Comparison of ENCODE assay signal across 1 cellular context in genomic region chr17:75090871-75091854, GRCh38.
TF ChIP-seq lines count a peak whose summit lies in the region.

No MANE protein-coding gene starts in this region.

TF ChIP-seq in HepG2, 621 proteins besides CTCF, POLR2A, EP300 and RAD21 (continued from another document and continues in another):
- TF ChIP-seq ZNF687 (CRISPR knock-in tag; IDR thresholded peaks at IDR 0.05) (peak; percentile 91), RXRB (CRISPR knock-in tag; IDR thresholded peaks at IDR 0.05; ENCODE audit: borderline replicate concordance) (peak; percentile 66; the same call in 1 of the 2 replicates), ZNF333 (CRISPR knock-in tag; IDR thresholded peaks at IDR 0.05; ENCODE audit: borderline replicate concordance) (0 out of 2 replicates have a peak, but pooled peaks have one; percentile 27), XRCC5 (optimal IDR thresholded peaks at IDR 0.05; ENCODE audit: low read length) (peak; percentile 87), ZNF136 (CRISPR knock-in tag; IDR thresholded peaks at IDR 0.05; ENCODE audit: low read depth) (0 out of 2 replicates have a peak, but pooled peaks have one; percentile 61), LCORL (IDR thresholded peaks at IDR 0.05) (no peak), LCORL (CRISPR knock-in tag; IDR thresholded peaks at IDR 0.05) (peak; percentile 82; the same call in 1 of the 2 replicates), ZSCAN5A (CRISPR knock-in tag; IDR thresholded peaks at IDR 0.05; ENCODE audit: borderline replicate concordance) (peak; percentile 65; the same call in 1 of the 2 replicates), MXI1 (IDR thresholded peaks at IDR 0.05; ENCODE audit: borderline replicate concordance, low read depth, low read length) (no peak), RARA (CRISPR knock-in tag; IDR thresholded peaks at IDR 0.05) (peak; percentile 89), BHLHE40 (IDR thresholded peaks at IDR 0.05; ENCODE audit: low read length) (peak; percentile 70), MIXL1 (CRISPR knock-in tag; IDR thresholded peaks at IDR 0.05) (peak; percentile 35; the same call in 1 of the 2 replicates), CHD4 (IDR thresholded peaks at IDR 0.05; ENCODE audit: borderline replicate concordance, low read length) (no peak), ZNF691 (CRISPR knock-in tag; IDR thresholded peaks at IDR 0.05; ENCODE audit: borderline replicate concordance, low read depth) (peak; percentile 66; the same call in 1 of the 2 replicates), TMF1 (CRISPR knock-in tag; IDR thresholded peaks at IDR 0.05; ENCODE audit: low read depth) (0 out of 2 replicates have a peak, but pooled peaks have one; percentile 19), MXD4 (CRISPR knock-in tag; IDR thresholded peaks at IDR 0.05) (0 out of 2 replicates have a peak, but pooled peaks have one; percentile 62), ZNF317 (CRISPR knock-in tag; IDR thresholded peaks at IDR 0.05) (no peak), ERF (CRISPR knock-in tag; IDR thresholded peaks at IDR 0.05) (peak; percentile 46; the same call in 1 of the 2 replicates), POGZ (CRISPR knock-in tag; IDR thresholded peaks at IDR 0.05) (peak; percentile 30; the same call in 1 of the 2 replicates), ARID4A (CRISPR knock-in tag; IDR thresholded peaks at IDR 0.05; ENCODE audit: borderline replicate concordance) (peak; percentile 60; the same call in 1 of the 2 replicates), IKZF5 (CRISPR knock-in tag; IDR thresholded peaks at IDR 0.05) (peak; percentile 75; the same call in 1 of the 2 replicates), ZNF503 (CRISPR knock-in tag; IDR thresholded peaks at IDR 0.05) (peak; percentile 79; the same call in 1 of the 2 replicates), FOXO4 (CRISPR knock-in tag; conservative IDR thresholded peaks at IDR 0.05) (no peak), ZNF337 (CRISPR knock-in tag; IDR thresholded peaks at IDR 0.05; ENCODE audit: borderline replicate concordance, low read depth) (no peak), ETV6 (CRISPR knock-in tag; conservative IDR thresholded peaks at IDR 0.05) (peak; percentile 73; the same call in 1 of the 2 replicates), ZBTB37 (CRISPR knock-in tag; IDR thresholded peaks at IDR 0.05) (no peak), KLF9 (CRISPR knock-in tag; IDR thresholded peaks at IDR 0.05; ENCODE audit: low read depth) (no peak), MYPOP (CRISPR knock-in tag; IDR thresholded peaks at IDR 0.05) (0 out of 2 replicates have a peak, but pooled peaks have one; percentile 49), ZBTB3 (CRISPR knock-in tag; IDR thresholded peaks at IDR 0.05; ENCODE audit: borderline replicate concordance, low read depth) (no peak), HOXD1 (CRISPR knock-in tag; IDR thresholded peaks at IDR 0.05) (peak; percentile 63; the same call in 1 of the 2 replicates), TAF1 (CRISPR knock-in tag; IDR thresholded peaks at IDR 0.05) (0 out of 2 replicates have a peak, but pooled peaks have one; percentile 19), ZNF343 (CRISPR knock-in tag; IDR thresholded peaks at IDR 0.05) (peak; percentile 95), ZNF878 (CRISPR knock-in tag; IDR thresholded peaks at IDR 0.05) (no peak), ZBTB20 (CRISPR knock-in tag; IDR thresholded peaks at IDR 0.05; ENCODE audit: borderline replicate concordance, low read depth) (peak; percentile 60; the same call in 1 of the 2 replicates), BRD4 (CRISPR knock-in tag; IDR thresholded peaks at IDR 0.05) (no peak), MEF2D (CRISPR knock-in tag; IDR thresholded peaks at IDR 0.05) (0 out of 2 replicates have a peak, but pooled peaks have one; percentile 59), ZBTB14 (CRISPR knock-in tag; IDR thresholded peaks at IDR 0.05) (no peak), GATAD1 (CRISPR knock-in tag; IDR thresholded peaks at IDR 0.05) (peak; percentile 34), HNRNPUL1 (IDR thresholded peaks at IDR 0.05; ENCODE audit: low read depth, low read length) (no peak), SAFB2 (CRISPR knock-in tag; IDR thresholded peaks at IDR 0.05; ENCODE audit: borderline replicate concordance, low read depth) (peak; percentile 50; the same call in 1 of the 2 replicates)
